In the genomic region with DNA sequence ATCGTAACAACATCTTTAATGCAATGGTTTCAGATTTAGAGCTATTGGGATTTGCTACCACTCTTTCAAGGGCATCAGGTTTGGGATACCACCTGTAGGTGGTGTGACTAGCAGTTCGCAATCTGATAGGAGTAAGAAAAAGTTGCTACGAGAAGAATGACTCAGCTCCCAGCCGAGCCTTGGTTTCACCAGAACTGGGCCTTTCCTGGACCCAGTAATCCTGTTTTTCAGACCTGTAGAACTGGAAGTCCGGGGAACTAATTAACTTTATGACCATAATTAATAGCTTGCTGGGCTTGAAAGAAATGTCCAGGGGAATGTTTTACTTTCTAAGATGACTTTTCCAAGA, we compare ENCODE assay signal across 8 cellular contexts. TPM values are rescaled to one million over a fixed set of nuclear protein-coding genes. Genes with fewer than 3 reads are reported as not detected.
DNase-seq lines count a peak whose midpoint lies in the region; ATAC-seq and TF ChIP-seq lines count a peak whose summit lies in the region.

No MANE protein-coding gene starts in this region.

- H3K27ac ChIP-seq in naive thymus-derived CD4-positive, alpha-beta T cell (ENCODE audit: low read depth, low read length): peak overlapping the region; percentile 74

- peak overlapping the region; percentile 86 for H3K27ac Mint-ChIP-seq in activated CD4-positive, alpha-beta T cell treated with anti-CD3 and anti-CD28 coated beads, Interleukin-2, amount 10 ng/mL, durations not matched to agents 7 days and 5 days
- H3K27ac Mint-ChIP-seq in naive thymus-derived CD4-positive, alpha-beta T cell: peak overlapping the region; percentile 76 to 96 (median 91)

- intact Hi-C loops in naive thymus-derived CD4-positive, alpha-beta T cell (cut with micrococcal nuclease): loop anchor here in 1 of 2 donors (1.0 to 2.0 kb wide), 3 partner anchors 10 to 54 kb away; a partner anchor contains a TSS

- peak overlapping the region; percentile 89 for H3K4me3 Mint-ChIP-seq in activated CD4-positive, alpha-beta T cell treated with anti-CD3 and anti-CD28 coated beads, Interleukin-2, amount 10 ng/mL, durations not matched to agents 7 days and 5 days
- H3K4me3 Mint-ChIP-seq in naive thymus-derived CD4-positive, alpha-beta T cell: peak overlapping the region; percentile 89 to 99 (median 96)

- H3K9me3 ChIP-seq in naive thymus-derived CD4-positive, alpha-beta T cell (ENCODE audit: control insufficient read depth in 2 of 3, low read length in 3 of 3): no peaks in the 10 kb centered on the region

- ATAC-seq in naive thymus-derived CD4-positive, alpha-beta T cell: peak; percentile 60

- no peaks in the 10 kb centered on the region for H3K9me3 Mint-ChIP-seq in activated CD4-positive, alpha-beta T cell treated with anti-CD3 and anti-CD28 coated beads, Interleukin-2, amount 10 ng/mL, durations not matched to agents 7 days and 5 days
- no peaks in the 10 kb centered on the region for H3K9me3 Mint-ChIP-seq in naive thymus-derived CD4-positive, alpha-beta T cell

- H3K27me3 Mint-ChIP-seq in activated CD4-positive, alpha-beta T cell treated with anti-CD3 and anti-CD28 coated beads, Interleukin-2, amount 10 ng/mL, durations not matched to agents 7 days and 5 days: peaks cover 4% of the 10 kb centered on the region
- peaks cover 0 to 9% (median 0%) of the 10 kb centered on the region in 5 donors for H3K27me3 Mint-ChIP-seq in naive thymus-derived CD4-positive, alpha-beta T cell

- DNase-seq in AG04449 (ENCODE audit: low read depth, low spot score) (no peak), HuH-7 (ENCODE audit: low spot score) (peak; percentile 58), fibroblast of gingiva (ENCODE audit: low read depth) (peak; percentile 60), ureter (ENCODE audit: low spot score) (peak; percentile 76), NCI-H187 (lab: John Stamatoyannopoulos, UW) (no peak)
- DNase-seq in activated CD4-positive, alpha-beta T cell treated with anti-CD3 and anti-CD28 coated beads, Interleukin-2, amount 10 ng/mL, durations not matched to agents 7 days and 5 days: peak; percentile 37
- peak in 5 of 9 donors; percentile 11 to 37 (median 16) for DNase-seq in naive thymus-derived CD4-positive, alpha-beta T cell

- H3K4me1 Mint-ChIP-seq in activated CD4-positive, alpha-beta T cell treated with anti-CD3 and anti-CD28 coated beads, Interleukin-2, amount 10 ng/mL, durations not matched to agents 7 days and 5 days: peaks cover 39% of the 10 kb centered on the region
- peaks cover 23 to 44% (median 35%) of the 10 kb centered on the region in 7 donors for H3K4me1 Mint-ChIP-seq in naive thymus-derived CD4-positive, alpha-beta T cell

- no peaks in the 10 kb centered on the region for H3K27me3 ChIP-seq in naive thymus-derived CD4-positive, alpha-beta T cell (ENCODE audit: control insufficient read depth in 2 of 2, insufficient read depth in 2 of 2, low read length in 2 of 2)

- CTCF ChIA-PET in AG04449 (lab: Yijun Ruan, JAX): interaction anchor here (0.8 to 6.3 kb wide), 21 partner anchors 9 to 274 kb away, joined by 3 to 43 read pairs (median 3); a partner anchor contains a TSS
- CTCF ChIA-PET in activated CD4-positive, alpha-beta T cell treated with anti-CD3 and anti-CD28 coated beads, Interleukin-2, amount 10 ng/mL, durations not matched to agents 7 days and 5 days (lab: Charles Lee): interaction anchor here (0.7 to 3.4 kb wide), 15 partner anchors 9 to 419 kb away, joined by 3 to 28 read pairs (median 4); a partner anchor contains a TSS
- CTCF ChIA-PET in naive thymus-derived CD4-positive, alpha-beta T cell (lab: Charles Lee): interaction anchor here (0.5 to 2.8 kb wide), 6 partner anchors 9 to 373 kb away, joined by 3 to 15 read pairs (median 3); a partner anchor contains a TSS

- peaks cover 14% of the 10 kb centered on the region for H3K36me3 Mint-ChIP-seq in activated CD4-positive, alpha-beta T cell treated with anti-CD3 and anti-CD28 coated beads, Interleukin-2, amount 10 ng/mL, durations not matched to agents 7 days and 5 days (ENCODE audit: low read depth)
- peaks cover 12 to 24% (median 14%) of the 10 kb centered on the region in 5 donors for H3K36me3 Mint-ChIP-seq in naive thymus-derived CD4-positive, alpha-beta T cell

- H3K36me3 ChIP-seq in naive thymus-derived CD4-positive, alpha-beta T cell (ENCODE audit: control insufficient read depth in 2 of 3, insufficient read depth in 3 of 3, low read length in 3 of 3): peaks cover 5 to 27% (median 13%) of the 10 kb centered on the region in 3 experiments

- TF ChIP-seq CTCF in AG04449 (IDR thresholded peaks at IDR 0.05; ENCODE audit: insufficient read depth, low read length, missing control alignments): peak; percentile 38
- TF ChIP-seq CTCF in GM12874 (IDR thresholded peaks at IDR 0.05; ENCODE audit: insufficient read depth, low read depth, low read length): peak; percentile 25; the same call in 1 of the 2 replicates

- H3K4me3 ChIP-seq in AG04449 (ENCODE audit: low read depth, low read length): peak overlapping the region; percentile 92
- H3K4me3 ChIP-seq in naive thymus-derived CD4-positive, alpha-beta T cell (ENCODE audit: low read length): peak overlapping the region; percentile 88

- POLR2A ChIA-PET in AG04449 (lab: Yijun Ruan, JAX): interaction anchor here (0.9 to 1.4 kb wide), 3 partner anchors 8 to 15 kb away, joined by 3 to 8 read pairs (median 6); a partner anchor contains a TSS
- POLR2A ChIA-PET in activated CD4-positive, alpha-beta T cell treated with anti-CD3 and anti-CD28 coated beads, Interleukin-2, amount 10 ng/mL, durations not matched to agents 7 days and 5 days (lab: Charles Lee): interaction anchor here (0.6 kb wide), 1 partner anchor 168 kb away, joined by 4 read pairs; a partner anchor contains a TSS
- POLR2A ChIA-PET in naive thymus-derived CD4-positive, alpha-beta T cell (lab: Charles Lee): interaction anchor here (0.6 to 4.9 kb wide), 8 partner anchors 10 to 1710 kb away, joined by 3 to 61 read pairs (median 3); a partner anchor contains a TSS

- H3K4me1 ChIP-seq in naive thymus-derived CD4-positive, alpha-beta T cell (ENCODE audit: control insufficient read depth in 2 of 2, insufficient read depth in 2 of 2, low read length in 2 of 2): peaks cover 10 to 15% of the 10 kb centered on the region in 2 donors

RNA-seq across cellular contexts. Expression of a gene that starts 0.8 kb away (rescaled TPM):
- total RNA-seq in activated CD4-positive, alpha-beta T cell treated with anti-CD3 and anti-CD28 coated beads, Interleukin-2, amount 10 ng/mL, durations not matched to agents 7 days and 5 days: 10 to 100 TPM in 1 of 2 experiments, 1 to 10 TPM in 1; 8.3 to 10.4 TPM
- total RNA-seq in naive thymus-derived CD4-positive, alpha-beta T cell: 10 to 100 TPM; 10.5 to 16.3 (median 14.7) TPM
- polyA plus RNA-seq in naive thymus-derived CD4-positive, alpha-beta T cell: 10 to 100 TPM in 1 of 2 donors, 1 to 10 TPM in 1; 6.7 to 10.1 TPM
- 33.7 TPM for total RNA-seq in ureter

RNA-seq across cellular contexts. Expression of a gene that starts 9.8 kb away (rescaled TPM):
- 100 to 1,000 TPM; 169 to 233 TPM for total RNA-seq in activated CD4-positive, alpha-beta T cell treated with anti-CD3 and anti-CD28 coated beads, Interleukin-2, amount 10 ng/mL, durations not matched to agents 7 days and 5 days
- 100 to 1,000 TPM in 3 of 5 experiments, 10 to 100 TPM in 2; 68.8 to 157 (median 117) TPM for total RNA-seq in naive thymus-derived CD4-positive, alpha-beta T cell
- 100 to 1,000 TPM; 766 to 777 TPM for polyA plus RNA-seq in naive thymus-derived CD4-positive, alpha-beta T cell
- 172 TPM for total RNA-seq in ureter

RNA-seq across cellular contexts. Expression of a gene that starts 45.3 kb away (rescaled TPM):
- not detected for total RNA-seq in activated CD4-positive, alpha-beta T cell treated with anti-CD3 and anti-CD28 coated beads, Interleukin-2, amount 10 ng/mL, durations not matched to agents 7 days and 5 days
- total RNA-seq in naive thymus-derived CD4-positive, alpha-beta T cell: not detected
- polyA plus RNA-seq in naive thymus-derived CD4-positive, alpha-beta T cell: not detected
- not detected for total RNA-seq in ureter

Comparison
In these comparisons a context has a peak if more than half of its experiments do, and no peak if none do; other contexts are left out.
1. DNase-seq: peak in HuH-7 (single experiment), activated CD4-positive, alpha-beta T cell treated with anti-CD3 and anti-CD28 coated beads, Interleukin-2, amount 10 ng/mL, durations not matched to agents 7 days and 5 days (single experiment), fibroblast of gingiva (single experiment), naive thymus-derived CD4-positive, alpha-beta T cell (5 of 9) and ureter (single experiment); none in AG04449 (single experiment) and NCI-H187 (0 of 2).